1 cellular context compared by ENCODE assay signal in the genomic region with DNA sequence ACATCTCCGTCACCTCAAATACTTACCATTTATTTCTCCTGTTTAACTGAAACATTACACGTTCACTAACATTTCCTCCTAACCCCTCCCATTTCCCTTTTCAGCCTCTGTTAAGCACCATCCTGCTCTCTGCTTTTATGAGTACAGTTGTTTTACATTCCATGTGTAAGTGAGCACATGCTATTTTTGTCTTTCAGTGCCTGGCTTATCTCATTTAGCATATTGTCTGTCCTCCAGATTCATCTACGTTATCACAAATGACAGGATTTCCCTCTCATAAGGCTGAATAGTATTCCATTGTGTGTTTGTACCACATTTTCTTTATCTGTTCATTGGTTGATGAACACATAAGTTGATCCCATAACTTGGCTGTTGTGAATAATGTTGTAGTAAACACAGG.
TF ChIP-seq lines count a peak whose summit lies in the region.

No MANE protein-coding gene starts in this region.

TF ChIP-seq in K562, 482 proteins besides CTCF, POLR2A, EP300 and RAD21 (continued from another document and continues in another):
- TF ChIP-seq, protein P1, sequence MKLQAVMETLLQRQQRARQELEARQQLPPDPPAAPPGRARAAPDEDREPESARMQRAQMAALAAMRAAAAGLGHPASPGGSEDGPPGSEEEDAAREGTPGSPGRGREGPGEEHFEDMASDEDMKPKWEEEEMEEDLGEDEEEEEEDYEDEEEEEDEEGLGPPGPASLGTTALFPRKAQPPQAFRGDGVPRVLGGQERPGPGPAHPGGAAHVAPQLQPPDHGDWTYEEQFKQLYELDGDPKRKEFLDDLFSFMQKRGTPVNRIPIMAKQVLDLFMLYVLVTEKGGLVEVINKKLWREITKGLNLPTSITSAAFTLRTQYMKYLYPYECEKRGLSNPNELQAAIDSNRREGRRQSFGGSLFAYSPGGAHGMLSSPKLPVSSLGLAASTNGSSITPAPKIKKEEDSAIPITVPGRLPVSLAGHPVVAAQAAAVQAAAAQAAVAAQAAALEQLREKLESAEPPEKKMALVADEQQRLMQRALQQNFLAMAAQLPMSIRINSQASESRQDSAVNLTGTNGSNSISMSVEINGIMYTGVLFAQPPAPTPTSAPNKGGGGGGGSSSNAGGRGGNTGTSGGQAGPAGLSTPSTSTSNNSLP (IDR thresholded peaks at IDR 0.05; ENCODE audit: borderline replicate concordance, low read depth, low read length) = peak; percentile 94
- TF ChIP-seq SAFB (IDR thresholded peaks at IDR 0.05; ENCODE audit: borderline replicate concordance, low read depth, low read length) = no peak
- no peak for TF ChIP-seq FUS (optimal IDR thresholded peaks at IDR 0.05; ENCODE audit: low read depth, low read length)
- TF ChIP-seq RBM25 (IDR thresholded peaks at IDR 0.05; ENCODE audit: low read depth, low read length, severe bottlenecking) = no peak
- TF ChIP-seq CREM (IDR thresholded peaks at IDR 0.05; ENCODE audit: low read depth) = peak; percentile 59; the same call in 1 of the 2 replicates
- no peak for TF ChIP-seq BMI1 (IDR thresholded peaks at IDR 0.05; ENCODE audit: low read length)
- peak; percentile 53 for TF ChIP-seq ETV1 (tag; conservative IDR thresholded peaks at IDR 0.05; ENCODE audit: low read depth)
- TF ChIP-seq, protein P2, sequence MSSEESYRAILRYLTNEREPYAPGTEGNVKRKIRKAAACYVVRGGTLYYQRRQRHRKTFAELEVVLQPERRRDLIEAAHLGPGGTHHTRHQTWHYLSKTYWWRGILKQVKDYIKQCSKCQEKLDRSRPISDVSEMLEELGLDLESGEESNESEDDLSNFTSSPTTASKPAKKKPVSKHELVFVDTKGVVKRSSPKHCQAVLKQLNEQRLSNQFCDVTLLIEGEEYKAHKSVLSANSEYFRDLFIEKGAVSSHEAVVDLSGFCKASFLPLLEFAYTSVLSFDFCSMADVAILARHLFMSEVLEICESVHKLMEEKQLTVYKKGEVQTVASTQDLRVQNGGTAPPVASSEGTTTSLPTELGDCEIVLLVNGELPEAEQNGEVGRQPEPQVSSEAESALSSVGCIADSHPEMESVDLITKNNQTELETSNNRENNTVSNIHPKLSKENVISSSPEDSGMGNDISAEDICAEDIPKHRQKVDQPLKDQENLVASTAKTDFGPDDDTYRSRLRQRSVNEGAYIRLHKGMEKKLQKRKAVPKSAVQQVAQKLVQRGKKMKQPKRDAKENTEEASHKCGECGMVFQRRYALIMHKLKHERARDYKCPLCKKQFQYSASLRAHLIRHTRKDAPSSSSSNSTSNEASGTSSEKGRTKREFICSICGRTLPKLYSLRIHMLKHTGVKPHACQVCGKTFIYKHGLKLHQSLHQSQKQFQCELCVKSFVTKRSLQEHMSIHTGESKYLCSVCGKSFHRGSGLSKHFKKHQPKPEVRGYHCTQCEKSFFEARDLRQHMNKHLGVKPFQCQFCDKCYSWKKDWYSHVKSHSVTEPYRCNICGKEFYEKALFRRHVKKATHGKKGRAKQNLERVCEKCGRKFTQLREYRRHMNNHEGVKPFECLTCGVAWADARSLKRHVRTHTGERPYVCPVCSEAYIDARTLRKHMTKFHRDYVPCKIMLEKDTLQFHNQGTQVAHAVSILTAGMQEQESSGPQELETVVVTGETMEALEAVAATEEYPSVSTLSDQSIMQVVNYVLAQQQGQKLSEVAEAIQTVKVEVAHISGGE (CRISPR knock-in tag; IDR thresholded peaks at IDR 0.05) = peak in 1 of 3 experiments; percentile 73; a peak in 1 of 6 replicates
- TF ChIP-seq ZNF165 (CRISPR knock-in tag; IDR thresholded peaks at IDR 0.05; ENCODE audit: borderline replicate concordance) = no peak
- peak; percentile 29 to 78; a peak in 2 of 4 replicates for TF ChIP-seq MAZ (CRISPR knock-in tag; conservative IDR thresholded peaks at IDR 0.05 in 1 of 2, IDR thresholded peaks at IDR 0.05 in 1 of 2)
- no peak for TF ChIP-seq SRSF3 (IDR thresholded peaks at IDR 0.05; ENCODE audit: insufficient read depth, low read length)
- no peak for TF ChIP-seq CCAR2 (IDR thresholded peaks at IDR 0.05; ENCODE audit: low read depth, low read length)
- TF ChIP-seq ZNF347 (CRISPR knock-in tag; IDR thresholded peaks at IDR 0.05; ENCODE audit: low read depth) = no peak
- TF ChIP-seq ZNF592 (IDR thresholded peaks at IDR 0.05) = no peak
- TF ChIP-seq ZNF239 (CRISPR knock-in tag; IDR thresholded peaks at IDR 0.05) = no peak
- TF ChIP-seq MEF2A (IDR thresholded peaks at IDR 0.05; ENCODE audit: control insufficient read depth, low read depth, low read length) = peak; percentile 99
- no peak for TF ChIP-seq ZNF586 (CRISPR knock-in tag; conservative IDR thresholded peaks at IDR 0.05)
- TF ChIP-seq ZNF146 (CRISPR knock-in tag; IDR thresholded peaks at IDR 0.05; ENCODE audit: unreplicated experiment) = no peak
- TF ChIP-seq ZNF280B (CRISPR knock-in tag; IDR thresholded peaks at IDR 0.05) = no peak
- TF ChIP-seq ZSCAN32 (CRISPR knock-in tag; IDR thresholded peaks at IDR 0.05) = no peak
- TF ChIP-seq MLLT1 (IDR thresholded peaks at IDR 0.05) = no peak
- TF ChIP-seq GATAD2A (IDR thresholded peaks at IDR 0.05) = peak; percentile 85
- TF ChIP-seq, protein P3, sequence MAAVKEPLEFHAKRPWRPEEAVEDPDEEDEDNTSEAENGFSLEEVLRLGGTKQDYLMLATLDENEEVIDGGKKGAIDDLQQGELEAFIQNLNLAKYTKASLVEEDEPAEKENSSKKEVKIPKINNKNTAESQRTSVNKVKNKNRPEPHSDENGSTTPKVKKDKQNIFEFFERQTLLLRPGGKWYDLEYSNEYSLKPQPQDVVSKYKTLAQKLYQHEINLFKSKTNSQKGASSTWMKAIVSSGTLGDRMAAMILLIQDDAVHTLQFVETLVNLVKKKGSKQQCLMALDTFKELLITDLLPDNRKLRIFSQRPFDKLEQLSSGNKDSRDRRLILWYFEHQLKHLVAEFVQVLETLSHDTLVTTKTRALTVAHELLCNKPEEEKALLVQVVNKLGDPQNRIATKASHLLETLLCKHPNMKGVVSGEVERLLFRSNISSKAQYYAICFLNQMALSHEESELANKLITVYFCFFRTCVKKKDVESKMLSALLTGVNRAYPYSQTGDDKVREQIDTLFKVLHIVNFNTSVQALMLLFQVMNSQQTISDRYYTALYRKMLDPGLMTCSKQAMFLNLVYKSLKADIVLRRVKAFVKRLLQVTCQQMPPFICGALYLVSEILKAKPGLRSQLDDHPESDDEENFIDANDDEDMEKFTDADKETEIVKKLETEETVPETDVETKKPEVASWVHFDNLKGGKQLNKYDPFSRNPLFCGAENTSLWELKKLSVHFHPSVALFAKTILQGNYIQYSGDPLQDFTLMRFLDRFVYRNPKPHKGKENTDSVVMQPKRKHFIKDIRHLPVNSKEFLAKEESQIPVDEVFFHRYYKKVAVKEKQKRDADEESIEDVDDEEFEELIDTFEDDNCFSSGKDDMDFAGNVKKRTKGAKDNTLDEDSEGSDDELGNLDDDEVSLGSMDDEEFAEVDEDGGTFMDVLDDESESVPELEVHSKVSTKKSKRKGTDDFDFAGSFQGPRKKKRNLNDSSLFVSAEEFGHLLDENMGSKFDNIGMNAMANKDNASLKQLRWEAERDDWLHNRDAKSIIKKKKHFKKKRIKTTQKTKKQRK (IDR thresholded peaks at IDR 0.05; ENCODE audit: borderline replicate concordance, low read depth, low read length) = no peak
- TF ChIP-seq HNRNPLL (IDR thresholded peaks at IDR 0.05; ENCODE audit: low read depth, low read length, poor library complexity, severe bottlenecking) = no peak
- no peak for TF ChIP-seq RBM14 (IDR thresholded peaks at IDR 0.05; ENCODE audit: borderline replicate concordance, insufficient read depth, low read depth, low read length)
- peak; percentile 98 for TF ChIP-seq TEAD4 (IDR thresholded peaks at IDR 0.05; ENCODE audit: low read length)
- no peak for TF ChIP-seq TEAD4 (CRISPR knock-in tag; IDR thresholded peaks at IDR 0.05; ENCODE audit: borderline replicate concordance)
- TF ChIP-seq TAL1 (IDR thresholded peaks at IDR 0.05) = peak; percentile 98
- no peak for TF ChIP-seq MXI1 (IDR thresholded peaks at IDR 0.05; ENCODE audit: low read depth, low read length)
- no peak for TF ChIP-seq SAP30 (IDR thresholded peaks at IDR 0.05; ENCODE audit: borderline replicate concordance, insufficient read depth, low read depth, low read length, poor library complexity, severe bottlenecking)
- TF ChIP-seq ZBTB7A (IDR thresholded peaks at IDR 0.05; ENCODE audit: borderline replicate concordance, control insufficient read depth, low read depth, low read length) = no peak
- peak; percentile 87 for TF ChIP-seq ZNF584 (CRISPR knock-in tag; IDR thresholded peaks at IDR 0.05; ENCODE audit: low read depth)
- TF ChIP-seq SOX6 (IDR thresholded peaks at IDR 0.05) = peak; percentile 100
- peak; percentile 95 for TF ChIP-seq KLF16 (IDR thresholded peaks at IDR 0.05)
- peak; percentile 92 to 94 for TF ChIP-seq FOXK2 (conservative IDR thresholded peaks at IDR 0.05 in 1 of 2, IDR thresholded peaks at IDR 0.05 in 1 of 2; ENCODE audit: low read depth in 2 of 2)
- TF ChIP-seq MCM7 (IDR thresholded peaks at IDR 0.05) = no peak
- no peak for TF ChIP-seq SMAD2 (IDR thresholded peaks at IDR 0.05; ENCODE audit: low read depth, low read length)
- peak; percentile 50 for TF ChIP-seq TAF9B (IDR thresholded peaks at IDR 0.05; ENCODE audit: partially characterized antibody)
- TF ChIP-seq HLTF (IDR thresholded peaks at IDR 0.05) = peak; percentile 62; the same call in 1 of the 2 replicates
- TF ChIP-seq CBX2 (IDR thresholded peaks at IDR 0.05; ENCODE audit: insufficient read depth, low read length, poor library complexity, severe bottlenecking) = no peak
- TF ChIP-seq XRCC3 (IDR thresholded peaks at IDR 0.05) = no peak
- TF ChIP-seq ZNF408 (CRISPR knock-in tag; IDR thresholded peaks at IDR 0.05; ENCODE audit: low read depth) = no peak
- TF ChIP-seq HDAC2 (IDR thresholded peaks at IDR 0.05) = peak; percentile 99
- peak; percentile 84 for TF ChIP-seq ATF7 (IDR thresholded peaks at IDR 0.05)
- no peak for TF ChIP-seq ZNF512 (tag; IDR thresholded peaks at IDR 0.05)
- no peak for TF ChIP-seq E2F3 (CRISPR knock-in tag; IDR thresholded peaks at IDR 0.05)
- TF ChIP-seq JUNB (CRISPR knock-in tag; conservative IDR thresholded peaks at IDR 0.05) = no peak
